9 cellular contexts compared by ENCODE assay signal in the genomic region with DNA sequence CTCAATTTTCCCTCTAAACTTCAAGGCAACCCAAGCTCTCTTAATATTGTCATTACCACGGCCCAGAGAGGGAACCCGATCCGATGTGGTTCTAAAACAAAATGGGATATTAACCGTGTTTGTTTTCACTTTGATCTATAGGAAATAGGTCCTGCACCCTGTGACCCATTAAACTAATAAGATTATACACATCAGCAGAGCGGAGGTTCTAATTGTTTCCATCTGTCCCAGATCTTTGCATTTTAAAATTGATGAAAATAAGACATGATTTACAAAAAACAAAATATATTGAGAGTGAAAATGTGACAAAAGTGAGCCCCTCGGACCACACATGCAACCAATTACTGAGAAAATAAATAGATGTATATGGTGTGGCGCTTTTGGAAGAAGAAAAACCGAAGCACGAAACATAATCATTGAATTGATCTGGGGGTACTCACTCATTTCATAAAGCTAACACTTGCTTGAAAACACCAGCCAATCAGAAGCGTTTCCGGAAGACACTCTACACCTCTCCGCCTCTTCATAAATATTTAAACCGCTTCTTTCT.
A peak's percentile ranks its signal among the peaks of the same experiment; 100 is the strongest.
DNase-seq lines count a peak whose midpoint lies in the region; ATAC-seq and TF ChIP-seq lines count a peak whose summit lies in the region.
"Had no signal": no experiment of that assay in that cellular context is flagged by ENCODE, and none has a peak within 500 bp of the region (broad histone marks: within the 10 kb centered on the region; RNA-seq: fewer than 3 reads in every experiment).

No MANE protein-coding gene starts in this region.

- peak overlapping the region; percentile 61 for H3K4me3 Mint-ChIP-seq in dendritic cell treated with granulocyte-macrophage colony-stimulating factor and Interleukin-4, amounts not matched to agents 40 ng/mL and 50 ng/mL, for 4 days

- ATAC-seq in GM18519 (IDR thresholded peaks at IDR 0.05; ENCODE audit: low FRiP score, unreplicated experiment), result no peak
- ATAC-seq in HG03571 (IDR thresholded peaks at IDR 0.05; ENCODE audit: unreplicated experiment), result no peak

- H3K4me1 ChIP-seq in OCI-LY3 (ENCODE audit: low read length), result 0 out of 2 replicates have a peak, but pooled peaks cover 6% of the 10 kb centered on the region
- H3K4me1 ChIP-seq: testis had no signal

- DNase-seq in NCI-H748 (lab: John Stamatoyannopoulos, UW; ENCODE audit: unreplicated experiment) (peak; percentile 43), NCI-H748 treated with DMSO at 0.1 percent for 48 hours (lab: John Stamatoyannopoulos, UW) (no peak), skeletal muscle cell (ENCODE audit: low read depth) (no peak), MV-4-11 (lab: John Stamatoyannopoulos, UW) (no peak)

- no peaks in the 10 kb centered on the region for H3K9me3 Mint-ChIP-seq in dendritic cell treated with granulocyte-macrophage colony-stimulating factor and Interleukin-4, amounts not matched to agents 40 ng/mL and 50 ng/mL, for 4 days

- peak overlapping the region; percentile 71 for H3K4me2 ChIP-seq in OCI-LY3 (ENCODE audit: low read length)

- H3K36me3 ChIP-seq in OCI-LY3 (replicated peaks; ENCODE audit: low read depth, low read length), result no peaks in the 10 kb centered on the region

- intact Hi-C loops in dendritic cell treated with granulocyte-macrophage colony-stimulating factor and Interleukin-4, amounts not matched to agents 40 ng/mL and 50 ng/mL, for 4 days (cut with micrococcal nuclease), result loop anchor here (5.0 to 10.0 kb wide), 2 partner anchors 1233 to 1306 kb away; a partner anchor contains a TSS

- peaks cover 33% of the 10 kb centered on the region for H3K4me1 Mint-ChIP-seq in dendritic cell treated with granulocyte-macrophage colony-stimulating factor and Interleukin-4, amounts not matched to agents 40 ng/mL and 50 ng/mL, for 4 days (ENCODE audit: low read depth)

- H3K27me3 ChIP-seq in OCI-LY3 (ENCODE audit: low read depth, low read length), result peaks cover 16% of the 10 kb centered on the region

- no peak overlapping the region for H3K27ac Mint-ChIP-seq in dendritic cell treated with granulocyte-macrophage colony-stimulating factor and Interleukin-4, amounts not matched to agents 40 ng/mL and 50 ng/mL, for 4 days

- peak overlapping the region; percentile 71 for H3K9ac ChIP-seq in OCI-LY3 (ENCODE audit: low read length)

- no peak for TF ChIP-seq CTCF in OCI-LY3 (IDR thresholded peaks at IDR 0.05; ENCODE audit: low read depth, low read length)

- H3K27me3 Mint-ChIP-seq in dendritic cell treated with granulocyte-macrophage colony-stimulating factor and Interleukin-4, amounts not matched to agents 40 ng/mL and 50 ng/mL, for 4 days, result peaks cover 16% of the 10 kb centered on the region

- H3K9me3 ChIP-seq in OCI-LY3 (ENCODE audit: insufficient read depth, low read length), result no peaks in the 10 kb centered on the region
- H3K9me3 ChIP-seq: testis had no signal

- H3K79me2 ChIP-seq in OCI-LY3 (ENCODE audit: low read length), result no peaks in the 10 kb centered on the region

- no peaks in the 10 kb centered on the region for H4K20me1 ChIP-seq in OCI-LY3 (ENCODE audit: insufficient read depth, low read length)

- H3K36me3 Mint-ChIP-seq in dendritic cell treated with granulocyte-macrophage colony-stimulating factor and Interleukin-4, amounts not matched to agents 40 ng/mL and 50 ng/mL, for 4 days (ENCODE audit: low read depth), result no peaks in the 10 kb centered on the region

- peak overlapping the region; percentile 69 for H2AFZ ChIP-seq in OCI-LY3 (ENCODE audit: low read depth, low read length)

- H3K4me3 ChIP-seq in OCI-LY3 (ENCODE audit: low read length), result peak overlapping the region; percentile 82
- peak overlapping the region; percentile 44 for H3K4me3 ChIP-seq in skeletal muscle cell (ENCODE audit: low read depth, low read length)

- no peak overlapping the region for H3K27ac ChIP-seq in OCI-LY3 (ENCODE audit: low read length)
- H3K27ac ChIP-seq: testis had no signal
